ENCODE assay signal across 20 cellular contexts in the genomic region with DNA sequence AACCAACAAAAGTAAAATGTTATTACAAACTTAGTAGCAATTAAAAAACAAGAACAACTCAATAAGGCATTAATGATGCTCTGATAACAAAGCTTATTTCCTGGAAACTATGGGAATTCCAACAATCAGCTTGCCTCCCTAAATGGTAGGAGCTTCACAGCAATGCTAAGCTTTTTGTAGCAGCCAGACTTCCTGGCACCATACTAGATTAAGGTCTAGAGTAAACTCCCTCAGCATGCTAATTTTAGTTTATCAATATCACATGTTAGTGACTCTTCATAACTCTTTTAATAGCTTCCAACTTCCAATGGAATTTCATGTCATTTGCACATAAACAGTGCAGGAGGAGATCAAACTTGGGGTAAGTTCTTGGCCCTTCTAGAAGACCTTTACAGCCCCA.
"Had no signal": no experiment of that assay in that cellular context is flagged by ENCODE, and none has a peak within 500 bp of the region (broad histone marks: within the 10 kb centered on the region; RNA-seq: fewer than 3 reads in every experiment).

No MANE protein-coding gene starts in this region.

- H3K4me1 ChIP-seq: parathyroid adenoma, prostate gland had no signal

- H3K27me3 ChIP-seq: heart right ventricle, stomach had no signal

- H3K79me2 ChIP-seq: parathyroid adenoma had no signal

- FAIRE-seq: frontal cortex, islet of Langerhans had no signal

- H2AFZ ChIP-seq: parathyroid adenoma had no signal

- H3K27ac ChIP-seq: dorsolateral prefrontal cortex, parathyroid adenoma, prostate gland, stomach had no signal

- H3K9me3 ChIP-seq: heart right ventricle, prostate gland, stomach had no signal

- H3K9ac ChIP-seq: parathyroid adenoma had no signal

- ATAC-seq: left lobe of liver; naive thymus-derived CD4-positive, alpha-beta T cell had no signal

- DNase-seq: cortex of kidney; dorsolateral prefrontal cortex; effector CD8-positive, alpha-beta T cell; heart right ventricle; hypothalamus; kidney glomerular epithelial cell; mesendoderm; naive thymus-derived CD4-positive, alpha-beta T cell; nephron progenitor cell; stimulated activated CD4-positive, alpha-beta T cell treated with anti-CD3 and anti-CD28 coated beads, Interleukin-2, amount 100 ng/mL, for 24 hours; stimulated activated naive CD4-positive, alpha-beta T cell; stomach; substantia nigra; trophoblast cell had no signal

- H3K4me3 ChIP-seq: dorsolateral prefrontal cortex, heart right ventricle, lung, prostate gland, stomach had no signal

- H3K36me3 ChIP-seq: heart right ventricle, prostate gland, stomach had no signal
